23 cellular contexts compared by ENCODE assay signal in genomic region chr12:47965581-47965980, GRCh38. TPM values are rescaled to one million over a fixed set of nuclear protein-coding genes. Genes with fewer than 3 reads are reported as not detected.
DNase-seq lines count a peak whose midpoint lies in the region; ATAC-seq and TF ChIP-seq lines count a peak whose summit lies in the region.
"Had no signal": no experiment of that assay in that cellular context is flagged by ENCODE, and none has a peak within 500 bp of the region (broad histone marks: within the 10 kb centered on the region; RNA-seq: fewer than 3 reads in every experiment).

No MANE protein-coding gene starts in this region.

- TF ChIP-seq CTCF in WTC11 (IDR thresholded peaks at IDR 0.05): no peak

- H3K36me3 ChIP-seq in CD8-positive, alpha-beta memory T cell (ENCODE audit: insufficient read depth, low read length): peaks cover 9% of the 10 kb centered on the region
- peaks cover 11 to 12% of the 10 kb centered on the region in 2 donors for H3K36me3 ChIP-seq in muscle layer of duodenum (ENCODE audit: control insufficient read depth in 1 of 2, insufficient read depth in 2 of 2, low read length in 2 of 2)
- H3K36me3 ChIP-seq: neural progenitor cell had no signal

- H3K27ac ChIP-seq in CD8-positive, alpha-beta memory T cell (ENCODE audit: low read depth, low read length): no peak overlapping the region
- peak overlapping the region; percentile 69 for H3K27ac ChIP-seq in muscle layer of duodenum (ENCODE audit: low read length)
- H3K27ac ChIP-seq: 22Rv1, neural progenitor cell, WERI-Rb-1 had no signal

- peaks cover 38% of the 10 kb centered on the region for H3K36me3 Mint-ChIP-seq in T-helper 1 cell treated with Interleukin-12 subunit alpha and Interleukin-12 subunit beta and Interleukin-4 antibody, amounts not matched to agents 30 μg/mL and 1 μg/mL, for 36 hours (ENCODE audit: low read depth)
- peaks cover 0 to 46% (median 9%) of the 10 kb centered on the region in 3 donors for H3K36me3 Mint-ChIP-seq in CD8-positive, alpha-beta memory T cell
- H3K36me3 Mint-ChIP-seq in activated T-helper 1 cell treated with anti-CD3 and anti-CD28 coated beads, Interleukin-12 subunit alpha, Interleukin-12 subunit beta, Interleukin-2, Interleukin-4 antibody, amounts not matched to agents 30 ng/mL and 10 ng/mL and 1 ng/mL, durations not matched to agents 14 hours and 24 hours and 36 hours (ENCODE audit: low read depth): peaks cover 41% of the 10 kb centered on the region
- peaks cover 15% of the 10 kb centered on the region for H3K36me3 Mint-ChIP-seq in WTC11

- DNase-seq in T-helper 1 cell (no peak), WTC11 (ENCODE audit: low spot score) (no peak)
- no peak for DNase-seq in CD8-positive, alpha-beta memory T cell
- DNase-seq in activated T-helper 1 cell treated with anti-CD3 and anti-CD28 coated beads, Interleukin-12 subunit alpha, Interleukin-12 subunit beta, Interleukin-2, Interleukin-4 antibody, amounts not matched to agents 30 ng/mL and 10 ng/mL and 1 ng/mL, durations not matched to agents 14 hours and 24 hours and 36 hours (ENCODE audit: low spot score): no peak
- DNase-seq: activated naive CD4-positive, alpha-beta T cell treated with Interleukin-2 at 50 U/mL for 16 hours; C1 segment of cervical spinal cord; dermis blood vessel endothelial cell; DMS79 treated with DMSO at 0.1 percent for 48 hours; MG63; stimulated activated CD4-positive, alpha-beta T cell treated with anti-CD3 and anti-CD28 coated beads, Interleukin-12 subunit alpha, Interleukin-12 subunit beta, amount 100 ng/mL, for 4 hours; tibial artery; WERI-Rb-1 had no signal

- no peaks in the 10 kb centered on the region for H3K9me3 ChIP-seq in CD8-positive, alpha-beta memory T cell (ENCODE audit: low read length)
- no peaks in the 10 kb centered on the region for H3K9me3 ChIP-seq in muscle layer of duodenum (ENCODE audit: control insufficient read depth in 1 of 2, low read length in 2 of 2)
- H3K9me3 ChIP-seq: MG63, tibial artery had no signal

- H3K4me3 ChIP-seq in CD8-positive, alpha-beta memory T cell (ENCODE audit: low read length): no peak overlapping the region
- no peak overlapping the region for H3K4me3 ChIP-seq in muscle layer of duodenum (ENCODE audit: low read depth in 1 of 2, low read length in 2 of 2)
- H3K4me3 ChIP-seq: MG63, neural progenitor cell, tibial artery had no signal

- H3K4me3 Mint-ChIP-seq in T-helper 1 cell treated with Interleukin-12 subunit alpha and Interleukin-12 subunit beta and Interleukin-4 antibody, amounts not matched to agents 30 μg/mL and 1 μg/mL, for 36 hours: peak overlapping the region; percentile 11
- H3K4me3 Mint-ChIP-seq in CD8-positive, alpha-beta memory T cell: peak overlapping the region in 4 of 7 donors; percentile 29 to 99 (median 35)
- H3K4me3 Mint-ChIP-seq in activated T-helper 1 cell treated with anti-CD3 and anti-CD28 coated beads, Interleukin-12 subunit alpha, Interleukin-12 subunit beta, Interleukin-2, Interleukin-4 antibody, amounts not matched to agents 30 ng/mL and 10 ng/mL and 1 ng/mL, durations not matched to agents 14 hours and 24 hours and 36 hours: peak overlapping the region; percentile 99
- H3K4me3 Mint-ChIP-seq in WTC11: no peak overlapping the region
- H3K4me3 Mint-ChIP-seq: stimulated activated memory B cell treated with anti-CD40 and anti-IgM and Interleukin-4, amounts not matched to agents 10 μg/mL and 1 μg/mL and 100 μg/mL, for 72 hours had no signal

- POLR2A ChIA-PET in CD8-positive, alpha-beta memory T cell (lab: Charles Lee): no interaction called here
- POLR2A ChIA-PET in WTC11 (lab: Charles Lee): no interaction called here

- CTCF ChIA-PET in CD8-positive, alpha-beta memory T cell (lab: Charles Lee): no interaction called here
- CTCF ChIA-PET in WTC11 (lab: Charles Lee): interaction anchor here (3.1 kb wide), 1 partner anchor 15 kb away, joined by 43 read pairs; no protein-coding TSS in a partner anchor

- ATAC-seq in GM18498 (IDR thresholded peaks at IDR 0.05; ENCODE audit: unreplicated experiment) (no peak), WTC11 (no peak), HG02610 (IDR thresholded peaks at IDR 0.05; ENCODE audit: unreplicated experiment) (no peak)
- ATAC-seq: HCT116; stimulated activated memory B cell treated with anti-CD40 and anti-IgM and Interleukin-4, amounts not matched to agents 10 μg/mL and 1 μg/mL and 100 μg/mL, for 72 hours had no signal

- peaks cover 24% of the 10 kb centered on the region for H3K27me3 Mint-ChIP-seq in T-helper 1 cell treated with Interleukin-12 subunit alpha and Interleukin-12 subunit beta and Interleukin-4 antibody, amounts not matched to agents 30 μg/mL and 1 μg/mL, for 36 hours (ENCODE audit: low read depth)
- H3K27me3 Mint-ChIP-seq in CD8-positive, alpha-beta memory T cell: peaks cover 1 to 3% of the 10 kb centered on the region in 2 donors
- H3K27me3 Mint-ChIP-seq in activated T-helper 1 cell treated with anti-CD3 and anti-CD28 coated beads, Interleukin-12 subunit alpha, Interleukin-12 subunit beta, Interleukin-2, Interleukin-4 antibody, amounts not matched to agents 30 ng/mL and 10 ng/mL and 1 ng/mL, durations not matched to agents 14 hours and 24 hours and 36 hours (ENCODE audit: insufficient read depth): peaks cover 8% of the 10 kb centered on the region
- H3K27me3 Mint-ChIP-seq in WTC11 (ENCODE audit: low read depth): peaks cover 53% of the 10 kb centered on the region

- peaks cover 15% of the 10 kb centered on the region for H3K4me1 ChIP-seq in CD8-positive, alpha-beta memory T cell (ENCODE audit: insufficient read depth, low read length)
- peaks cover 0 to 16% of the 10 kb centered on the region in 2 donors for H3K4me1 ChIP-seq in muscle layer of duodenum (ENCODE audit: control insufficient read depth in 1 of 2, insufficient read depth in 2 of 2, low read length in 2 of 2)

- H3K9me3 Mint-ChIP-seq in T-helper 1 cell treated with Interleukin-12 subunit alpha and Interleukin-12 subunit beta and Interleukin-4 antibody, amounts not matched to agents 30 μg/mL and 1 μg/mL, for 36 hours: no peaks in the 10 kb centered on the region
- no peaks in the 10 kb centered on the region for H3K9me3 Mint-ChIP-seq in CD8-positive, alpha-beta memory T cell
- H3K9me3 Mint-ChIP-seq in activated T-helper 1 cell treated with anti-CD3 and anti-CD28 coated beads, Interleukin-12 subunit alpha, Interleukin-12 subunit beta, Interleukin-2, Interleukin-4 antibody, amounts not matched to agents 30 ng/mL and 10 ng/mL and 1 ng/mL, durations not matched to agents 14 hours and 24 hours and 36 hours: no peaks in the 10 kb centered on the region
- peaks cover 9% of the 10 kb centered on the region for H3K9me3 Mint-ChIP-seq in WTC11
- H3K9me3 Mint-ChIP-seq: neural progenitor cell; stimulated activated memory B cell treated with anti-CD40 and anti-IgM and Interleukin-4, amounts not matched to agents 10 μg/mL and 1 μg/mL and 100 μg/mL, for 72 hours had no signal

- H3K4me1 Mint-ChIP-seq in T-helper 1 cell treated with Interleukin-12 subunit alpha and Interleukin-12 subunit beta and Interleukin-4 antibody, amounts not matched to agents 30 μg/mL and 1 μg/mL, for 36 hours (ENCODE audit: low read depth): peaks cover 38% of the 10 kb centered on the region
- peaks cover 26 to 37% (median 32%) of the 10 kb centered on the region in 3 donors for H3K4me1 Mint-ChIP-seq in CD8-positive, alpha-beta memory T cell
- peaks cover 41% of the 10 kb centered on the region for H3K4me1 Mint-ChIP-seq in activated T-helper 1 cell treated with anti-CD3 and anti-CD28 coated beads, Interleukin-12 subunit alpha, Interleukin-12 subunit beta, Interleukin-2, Interleukin-4 antibody, amounts not matched to agents 30 ng/mL and 10 ng/mL and 1 ng/mL, durations not matched to agents 14 hours and 24 hours and 36 hours (ENCODE audit: low read depth)
- peaks cover 31% of the 10 kb centered on the region for H3K4me1 Mint-ChIP-seq in WTC11

- intact Hi-C loops in activated T-helper 1 cell treated with anti-CD3 and anti-CD28 coated beads, Interleukin-12 subunit alpha, Interleukin-12 subunit beta, Interleukin-2, Interleukin-4 antibody, amounts not matched to agents 30 ng/mL and 10 ng/mL and 1 ng/mL, durations not matched to agents 14 hours and 24 hours and 36 hours (cut with micrococcal nuclease): loop anchor here (10.0 kb wide), 1 partner anchor 131 kb away; no protein-coding TSS in a partner anchor

- H3K27ac Mint-ChIP-seq in T-helper 1 cell treated with Interleukin-12 subunit alpha and Interleukin-12 subunit beta and Interleukin-4 antibody, amounts not matched to agents 30 μg/mL and 1 μg/mL, for 36 hours: no peak overlapping the region
- peak overlapping the region in 1 of 8 donors; percentile 65 for H3K27ac Mint-ChIP-seq in CD8-positive, alpha-beta memory T cell
- H3K27ac Mint-ChIP-seq in activated T-helper 1 cell treated with anti-CD3 and anti-CD28 coated beads, Interleukin-12 subunit alpha, Interleukin-12 subunit beta, Interleukin-2, Interleukin-4 antibody, amounts not matched to agents 30 ng/mL and 10 ng/mL and 1 ng/mL, durations not matched to agents 14 hours and 24 hours and 36 hours: no peak overlapping the region
- no peak overlapping the region for H3K27ac Mint-ChIP-seq in WTC11
- H3K27ac Mint-ChIP-seq: neural progenitor cell; stimulated activated memory B cell treated with anti-CD40 and anti-IgM and Interleukin-4, amounts not matched to agents 10 μg/mL and 1 μg/mL and 100 μg/mL, for 72 hours had no signal

- no peaks in the 10 kb centered on the region for H3K27me3 ChIP-seq in CD8-positive, alpha-beta memory T cell (ENCODE audit: insufficient read depth, low read length, poor library complexity, severe bottlenecking)
- H3K27me3 ChIP-seq in muscle layer of duodenum (ENCODE audit: low read depth, low read length): no peaks in the 10 kb centered on the region
- H3K27me3 ChIP-seq: MG63, tibial artery had no signal

TF ChIP-seq in WTC11, 78 proteins besides CTCF, POLR2A, EP300 and RAD21 (continues in another document):
- TF ChIP-seq NFATC4 (CRISPR knock-in tag; IDR thresholded peaks at IDR 0.05) (no peak), PRRX2 (CRISPR knock-in tag; IDR thresholded peaks at IDR 0.05) (no peak), NR2C2 (CRISPR knock-in tag; IDR thresholded peaks at IDR 0.05) (no peak), ZBTB21 (CRISPR knock-in tag; IDR thresholded peaks at IDR 0.05; ENCODE audit: borderline replicate concordance) (no peak), NR3C1 (CRISPR knock-in tag; conservative IDR thresholded peaks at IDR 0.05; ENCODE audit: low read depth) (no peak)

RNA-seq across cellular contexts. Expression of gene TMEM106C, which starts 2.2 kb away (rescaled TPM):
- 100 to 1,000 TPM; 178 to 186 TPM for total RNA-seq in CD8-positive, alpha-beta memory T cell
- polyA plus RNA-seq in CD8-positive, alpha-beta memory T cell: 56.8 TPM
- 139 and 143 TPM in 2 replicates for total RNA-seq in activated T-helper 1 cell treated with anti-CD3 and anti-CD28 coated beads, Interleukin-12 subunit alpha, Interleukin-12 subunit beta, Interleukin-2, Interleukin-4 antibody, amounts not matched to agents 30 ng/mL and 10 ng/mL and 1 ng/mL, durations not matched to agents 14 hours and 24 hours and 36 hours
- total RNA-seq in WTC11 (2021): 48.3 to 50.8 TPM (median 49.1 TPM) in 3 replicates

RNA-seq across cellular contexts. Expression of gene COL2A1, which starts 38.7 kb away (rescaled TPM):
- not detected for total RNA-seq in CD8-positive, alpha-beta memory T cell
- not detected for polyA plus RNA-seq in CD8-positive, alpha-beta memory T cell
- total RNA-seq in activated T-helper 1 cell treated with anti-CD3 and anti-CD28 coated beads, Interleukin-12 subunit alpha, Interleukin-12 subunit beta, Interleukin-2, Interleukin-4 antibody, amounts not matched to agents 30 ng/mL and 10 ng/mL and 1 ng/mL, durations not matched to agents 14 hours and 24 hours and 36 hours: 0.08 TPM in 1 of 2 replicates, not detected in the other
- total RNA-seq in WTC11 (2021): 18.2 to 24.3 TPM (median 20.9 TPM) in 3 replicates
- total RNA-seq: activated CD8-positive, alpha-beta memory T cell treated with anti-CD3 and anti-CD28 coated beads for 36 hours; dermis blood vessel endothelial cell; glomerular endothelial cell; lung microvascular endothelial cell had no signal

Comparison
In these comparisons a context has a peak if more than half of its experiments do, and no peak if none do; other contexts are left out.
1. RNA of gene COL2A1, which starts 38.7 kb away (total RNA-seq): 18.2 to 24.3 TPM in WTC11; not detected in CD8-positive, alpha-beta memory T cell and 0.08 TPM in activated T-helper 1 cell treated with anti-CD3 and anti-CD28 coated beads, Interleukin-12 subunit alpha, Interleukin-12 subunit beta, Interleukin-2, Interleukin-4 antibody, amounts not matched to agents 30 ng/mL and 10 ng/mL and 1 ng/mL, durations not matched to agents 14 hours and 24 hours and 36 hours; every median in the first group is over 10 times any median in the second.